Comparison of ENCODE assay signal across 9 cellular contexts in the genomic region with DNA sequence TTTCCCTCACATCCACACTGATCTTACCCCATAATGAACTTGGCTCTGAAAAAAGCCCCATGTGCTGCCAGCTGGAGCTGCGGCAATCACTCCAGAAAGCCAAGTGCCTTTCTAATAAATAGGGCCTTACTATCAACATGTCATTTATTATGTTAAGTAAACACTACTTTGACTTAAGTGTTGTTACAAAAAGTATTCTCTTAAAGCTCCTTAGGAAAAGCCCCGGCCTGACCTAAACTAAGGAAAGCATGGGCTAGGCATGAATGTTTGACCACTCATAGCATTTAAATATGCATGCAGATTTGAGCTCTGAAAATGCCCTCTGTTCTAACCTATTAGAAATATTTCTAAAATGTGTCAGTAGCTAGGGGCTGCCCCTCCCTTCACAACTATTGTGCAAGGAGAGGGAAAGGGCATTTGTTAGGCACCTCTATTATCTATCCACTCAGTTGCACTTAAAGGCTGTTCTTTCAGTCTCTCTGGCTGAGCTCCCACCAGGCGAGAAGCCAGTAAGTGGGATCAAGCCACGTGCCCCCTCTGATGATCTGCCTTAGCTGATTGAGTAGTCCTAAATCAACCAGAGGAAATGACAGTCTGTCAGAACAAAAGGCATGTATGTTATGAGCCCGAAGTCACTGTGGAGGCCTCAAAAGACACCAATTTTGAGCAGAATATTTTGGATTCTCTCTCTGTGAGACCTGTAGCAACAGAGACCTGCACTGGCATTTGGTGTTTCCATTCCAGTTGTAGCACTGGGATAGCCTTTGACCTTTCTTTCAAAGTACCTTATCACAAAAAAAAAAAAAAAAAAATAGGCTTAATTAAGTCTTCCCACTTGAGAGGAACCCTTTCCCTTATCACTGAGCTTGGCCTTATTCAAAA.
DNase-seq lines count a peak whose midpoint lies in the region; ATAC-seq and TF ChIP-seq lines count a peak whose summit lies in the region.
"Had no signal": no experiment of that assay in that cellular context is flagged by ENCODE, and none has a peak within 500 bp of the region (broad histone marks: within the 10 kb centered on the region; RNA-seq: fewer than 3 reads in every experiment).

No MANE protein-coding gene starts in this region.

- H3K27me3 ChIP-seq in BJ (ENCODE audit: control insufficient read depth, insufficient read depth, low read length) (no peaks in the 10 kb centered on the region), mammary epithelial cell (ENCODE audit: insufficient read depth, low read length) (no peaks in the 10 kb centered on the region)

- no peaks in the 10 kb centered on the region for H3K79me2 ChIP-seq in mammary epithelial cell (ENCODE audit: insufficient read depth, low read length)

- dilution Hi-C loops in mammary epithelial cell (cut with HindIII; ENCODE audit: low sequenced_read_pairs), result no loop called here

- TF ChIP-seq CTCF in BJ (IDR thresholded peaks at IDR 0.05; ENCODE audit: insufficient read depth, low read depth, low read length), result no peak
- no peak for TF ChIP-seq CTCF in mammary epithelial cell (conservative IDR thresholded peaks at IDR 0.05 in 1 of 2, IDR thresholded peaks at IDR 0.05 in 1 of 2; ENCODE audit: extremely low read depth in 1 of 2, insufficient read depth in 1 of 2, low read depth in 1 of 2, low read length in 2 of 2)
- TF ChIP-seq CTCF in mucosa of descending colon (IDR thresholded peaks at IDR 0.05), result no peak

- no TSS peak for BruUV-seq in mammary epithelial cell (replicated peaks; lab: Mats Ljungman, UMichigan)

- WGBS in mammary epithelial cell (ENCODE audit: low coverage, missing lambda C conversion rate), result 10% methylated on average over 5 of the region's 5 CpGs

- no peaks in the 10 kb centered on the region for H3K36me3 ChIP-seq in BJ (ENCODE audit: control insufficient read depth, insufficient read depth, low read length)
- H3K36me3 ChIP-seq in mammary epithelial cell (ENCODE audit: insufficient read depth, low read length), result peaks cover 24% of the 10 kb centered on the region
- no peaks in the 10 kb centered on the region for H3K36me3 ChIP-seq in mucosa of descending colon (ENCODE audit: low read depth)

- DNase-seq in BJ (ENCODE audit: low read depth) (peak; percentile 22), NCI-H187 treated with DMSO at 0.1 percent for 48 hours (lab: John Stamatoyannopoulos, UW) (peak; percentile 52), mammary epithelial cell (peak; percentile 76), mucosa of descending colon (peak in 1 of 3 donors; percentile 32), HuH-7.5 (ENCODE audit: low spot score) (no peak), cerebellar cortex (ENCODE audit: low spot score) (no peak)
- DNase-seq: activated B cell treated with CpG ODN at 0.5 μM for 24 hours had no signal

- no peak overlapping the region for H3K4me3 ChIP-seq in BJ (ENCODE audit: low read depth, low read length)
- no peak overlapping the region for H3K4me3 ChIP-seq in mammary epithelial cell (replicated peaks in 1 of 3; ENCODE audit: insufficient read depth in 1 of 3, low read depth in 2 of 3, low read length in 3 of 3)
- no peak overlapping the region for H3K4me3 ChIP-seq in mucosa of descending colon

- in situ Hi-C loops in mammary epithelial cell (cut with MboI; ENCODE audit: low sequenced_read_pairs in 2 of 2), result no loop called here

- H3K27ac Mint-ChIP-seq in activated T-helper 17 cell treated with anti-CD3 and anti-CD28 coated beads, Interleukin-2, amount 50 U/mL, for 72 hours, result no peak overlapping the region
- H3K27ac Mint-ChIP-seq: activated B cell treated with CpG ODN at 0.5 μM for 24 hours had no signal

- peak overlapping the region; percentile 67 for H3K27ac ChIP-seq in mammary epithelial cell (ENCODE audit: insufficient read depth, low read depth, low read length)

- H2AFZ ChIP-seq in mammary epithelial cell (ENCODE audit: low read depth, low read length), result peak overlapping the region; percentile 37

- POLR2A ChIA-PET in BJ (lab: Charles Lee), result no interaction called here

- H3K4me1 ChIP-seq in mammary epithelial cell (ENCODE audit: insufficient read depth, low read length) (peaks cover 21% of the 10 kb centered on the region), mucosa of descending colon (ENCODE audit: low read depth) (no peaks in the 10 kb centered on the region)

- no peak overlapping the region for H3K4me3 Mint-ChIP-seq in activated T-helper 17 cell treated with anti-CD3 and anti-CD28 coated beads, Interleukin-2, amount 50 U/mL, for 72 hours
- H3K4me3 Mint-ChIP-seq: activated B cell treated with CpG ODN at 0.5 μM for 24 hours had no signal

- no peaks in the 10 kb centered on the region for H4K20me1 ChIP-seq in mammary epithelial cell (ENCODE audit: insufficient read depth, low read length)

- ATAC-seq in mucosa of descending colon (peak; percentile 24), GM21381 (IDR thresholded peaks at IDR 0.05; ENCODE audit: unreplicated experiment) (no peak)
- no peak for ATAC-seq in activated T-helper 17 cell treated with anti-CD3 and anti-CD28 coated beads, Interleukin-2, amount 50 U/mL, for 72 hours (replicated peaks)

- no peak overlapping the region for H3K9ac ChIP-seq in mammary epithelial cell (ENCODE audit: insufficient read depth, low read length)

- intact Hi-C loops in mammary epithelial cell (cut with micrococcal nuclease) (loop anchor here (10.0 kb wide), 2 partner anchors 253 to 423 kb away; no protein-coding TSS in a partner anchor), mucosa of descending colon (cut with DNase I, micrococcal nuclease) (no loop called here)

- CTCF ChIA-PET in BJ (lab: Yijun Ruan, JAX) (interaction anchor here (0.9 to 2.2 kb wide), 4 partner anchors 10 to 191 kb away, joined by 3 to 13 read pairs (median 4); no protein-coding TSS in a partner anchor), mammary epithelial cell (lab: Charles Lee; ENCODE audit: low non-redundant PET) (interaction anchor here (0.6 kb wide), 2 partner anchors 32 to 80 kb away, joined by 3 to 5 read pairs; no protein-coding TSS in a partner anchor)

- no peaks in the 10 kb centered on the region for H3K9me3 Mint-ChIP-seq in activated T-helper 17 cell treated with anti-CD3 and anti-CD28 coated beads, Interleukin-2, amount 50 U/mL, for 72 hours
- H3K9me3 Mint-ChIP-seq: activated B cell treated with CpG ODN at 0.5 μM for 24 hours had no signal

- H3K27me3 Mint-ChIP-seq in activated T-helper 17 cell treated with anti-CD3 and anti-CD28 coated beads, Interleukin-2, amount 50 U/mL, for 72 hours, result no peaks in the 10 kb centered on the region
- H3K27me3 Mint-ChIP-seq: activated B cell treated with CpG ODN at 0.5 μM for 24 hours had no signal

- no peaks in the 10 kb centered on the region for H3K36me3 Mint-ChIP-seq in activated T-helper 17 cell treated with anti-CD3 and anti-CD28 coated beads, Interleukin-2, amount 50 U/mL, for 72 hours (ENCODE audit: low read depth)

- H3K4me1 Mint-ChIP-seq in activated T-helper 17 cell treated with anti-CD3 and anti-CD28 coated beads, Interleukin-2, amount 50 U/mL, for 72 hours, result no peaks in the 10 kb centered on the region
- H3K4me1 Mint-ChIP-seq: activated B cell treated with CpG ODN at 0.5 μM for 24 hours had no signal

- peak overlapping the region; percentile 21 for H3K4me2 ChIP-seq in mammary epithelial cell (ENCODE audit: insufficient read depth, low read depth, low read length)

- H3K9me3 ChIP-seq in mammary epithelial cell (replicated peaks; ENCODE audit: insufficient read depth, low read length) (no peaks in the 10 kb centered on the region), mucosa of descending colon (no peaks in the 10 kb centered on the region)

Comparison
In these comparisons a context has a peak if more than half of its experiments do, and no peak if none do; other contexts are left out.
1. DNase-seq: peak in BJ (single experiment), NCI-H187 treated with DMSO at 0.1 percent for 48 hours (single experiment) and mammary epithelial cell (single experiment); none in HuH-7.5 (single experiment) and cerebellar cortex (single experiment).